10 cellular contexts compared by ENCODE assay signal in genomic region chr14:76950043-76951020, GRCh38.
A peak's percentile ranks its signal among the peaks of the same experiment; 100 is the strongest.
DNase-seq lines count a peak whose midpoint lies in the region; ATAC-seq and TF ChIP-seq lines count a peak whose summit lies in the region.
"Had no signal": no experiment of that assay in that cellular context is flagged by ENCODE, and none has a peak within 500 bp of the region (broad histone marks: within the 10 kb centered on the region; RNA-seq: fewer than 3 reads in every experiment).

No MANE protein-coding gene starts in this region.

- H3K36me3 ChIP-seq in duodenal mucosa (ENCODE audit: control insufficient read depth in 1 of 2, insufficient read depth in 2 of 2, low read length in 2 of 2) = no peaks in the 10 kb centered on the region
- no peaks in the 10 kb centered on the region for H3K36me3 ChIP-seq in Peyer's patch

- no peak for ATAC-seq in natural killer cell treated with Interleukin-12 subunit alpha and Interleukin-12 subunit beta and Interleukin-15 and Interleukin-18, amount 100 ng/mL, for 72 hours

- H3K27me3 Mint-ChIP-seq in IgD-negative memory B cell (no peaks in the 10 kb centered on the region), osteocyte (ENCODE audit: unreplicated experiment) (no peaks in the 10 kb centered on the region)
- H3K27me3 Mint-ChIP-seq in activated CD4-positive, alpha-beta memory T cell treated with anti-CD3 and anti-CD28 coated beads for 36 hours = no peaks in the 10 kb centered on the region
- no peaks in the 10 kb centered on the region for H3K27me3 Mint-ChIP-seq in natural killer cell treated with Interleukin-12 subunit alpha and Interleukin-12 subunit beta and Interleukin-15 and Interleukin-18, amount 100 ng/mL, for 72 hours

- intact Hi-C loops in activated CD4-positive, alpha-beta memory T cell treated with anti-CD3 and anti-CD28 coated beads for 36 hours (cut with micrococcal nuclease) = no loop called here

- H3K4me3 Mint-ChIP-seq in IgD-negative memory B cell (no peak overlapping the region), osteocyte (ENCODE audit: unreplicated experiment) (no peak overlapping the region)
- no peak overlapping the region for H3K4me3 Mint-ChIP-seq in activated CD4-positive, alpha-beta memory T cell treated with anti-CD3 and anti-CD28 coated beads for 36 hours
- no peak overlapping the region for H3K4me3 Mint-ChIP-seq in natural killer cell treated with Interleukin-12 subunit alpha and Interleukin-12 subunit beta and Interleukin-15 and Interleukin-18, amount 100 ng/mL, for 72 hours

- peak overlapping the region; percentile 38 for H3K27ac ChIP-seq in duodenal mucosa (ENCODE audit: low read depth, low read length)
- peak overlapping the region in 2 of 4 donors; percentile 6 to 19 for H3K27ac ChIP-seq in Peyer's patch

- H3K4me1 ChIP-seq in duodenal mucosa (ENCODE audit: control insufficient read depth in 1 of 2, insufficient read depth in 2 of 2, low read length in 2 of 2) = peaks cover 36 to 48% of the 10 kb centered on the region in 2 donors
- H3K4me1 ChIP-seq in Peyer's patch = peaks cover 0 to 45% (median 17%) of the 10 kb centered on the region in 4 donors

- H3K9me3 ChIP-seq in duodenal mucosa (ENCODE audit: control insufficient read depth in 1 of 2, low read length in 2 of 2) (no peaks in the 10 kb centered on the region), Peyer's patch (no peaks in the 10 kb centered on the region)

- H3K36me3 Mint-ChIP-seq in IgD-negative memory B cell (peaks cover 3% of the 10 kb centered on the region), osteocyte (ENCODE audit: unreplicated experiment) (no peaks in the 10 kb centered on the region)
- no peaks in the 10 kb centered on the region for H3K36me3 Mint-ChIP-seq in activated CD4-positive, alpha-beta memory T cell treated with anti-CD3 and anti-CD28 coated beads for 36 hours
- H3K36me3 Mint-ChIP-seq in natural killer cell treated with Interleukin-12 subunit alpha and Interleukin-12 subunit beta and Interleukin-15 and Interleukin-18, amount 100 ng/mL, for 72 hours = no peaks in the 10 kb centered on the region

- in situ Hi-C loops in KBM-7 (cut with MboI; ENCODE audit: low pct_unique_long_range_greater_than_20kb, low sequenced_read_pairs) = no loop called here

- CTCF ChIA-PET in activated CD4-positive, alpha-beta memory T cell treated with anti-CD3 and anti-CD28 coated beads for 36 hours (lab: Charles Lee) = interaction anchor here (0.7 kb wide), 2 partner anchors 31 to 120 kb away, joined by 3 read pairs; no protein-coding TSS in a partner anchor

- DNase-seq in AG20443 (ENCODE audit: low spot score) = peak; percentile 63
- no peak for DNase-seq in osteocyte (ENCODE audit: extremely low spot score, unreplicated experiment)
- no peak for DNase-seq in activated CD4-positive, alpha-beta memory T cell treated with anti-CD3 and anti-CD28 coated beads for 36 hours
- no peak for DNase-seq in KBM-7
- no peak for DNase-seq in natural killer cell treated with Interleukin-12 subunit alpha and Interleukin-12 subunit beta and Interleukin-15 and Interleukin-18, amount 100 ng/mL, for 72 hours (ENCODE audit: low spot score)
- DNase-seq in Peyer's patch = no peak
- DNase-seq: DND-41, SHP77 had no signal

- H3K9ac ChIP-seq in duodenal mucosa (ENCODE audit: low read depth in 1 of 2, low read length in 2 of 2) = no peak overlapping the region

- H3K9me3 Mint-ChIP-seq in IgD-negative memory B cell (no peaks in the 10 kb centered on the region), osteocyte (ENCODE audit: unreplicated experiment) (no peaks in the 10 kb centered on the region)
- H3K9me3 Mint-ChIP-seq in activated CD4-positive, alpha-beta memory T cell treated with anti-CD3 and anti-CD28 coated beads for 36 hours = no peaks in the 10 kb centered on the region
- no peaks in the 10 kb centered on the region for H3K9me3 Mint-ChIP-seq in natural killer cell treated with Interleukin-12 subunit alpha and Interleukin-12 subunit beta and Interleukin-15 and Interleukin-18, amount 100 ng/mL, for 72 hours

- H3K27ac Mint-ChIP-seq in IgD-negative memory B cell = peak overlapping the region in 2 of 3 donors; percentile 76 to 79
- peak overlapping the region; percentile 95 for H3K27ac Mint-ChIP-seq in osteocyte (ENCODE audit: unreplicated experiment)
- no peak overlapping the region for H3K27ac Mint-ChIP-seq in activated CD4-positive, alpha-beta memory T cell treated with anti-CD3 and anti-CD28 coated beads for 36 hours
- H3K27ac Mint-ChIP-seq in natural killer cell treated with Interleukin-12 subunit alpha and Interleukin-12 subunit beta and Interleukin-15 and Interleukin-18, amount 100 ng/mL, for 72 hours = peak overlapping the region in 1 of 2 donors; percentile 61

- no peak overlapping the region for H3K4me3 ChIP-seq in duodenal mucosa (ENCODE audit: low read depth in 1 of 2, low read length in 2 of 2)
- no peak overlapping the region for H3K4me3 ChIP-seq in Peyer's patch

- H3K27me3 ChIP-seq in duodenal mucosa (ENCODE audit: control insufficient read depth in 1 of 2, insufficient read depth in 2 of 2, low read length in 2 of 2) = no peaks in the 10 kb centered on the region
- H3K27me3 ChIP-seq in Peyer's patch = no peaks in the 10 kb centered on the region

- H3K4me1 Mint-ChIP-seq in IgD-negative memory B cell (peaks cover 16 to 17% (median 16%) of the 10 kb centered on the region in 3 donors), osteocyte (ENCODE audit: unreplicated experiment) (peaks cover 79% of the 10 kb centered on the region)
- peaks cover 54% of the 10 kb centered on the region for H3K4me1 Mint-ChIP-seq in activated CD4-positive, alpha-beta memory T cell treated with anti-CD3 and anti-CD28 coated beads for 36 hours (ENCODE audit: low read depth)
- H3K4me1 Mint-ChIP-seq in natural killer cell treated with Interleukin-12 subunit alpha and Interleukin-12 subunit beta and Interleukin-15 and Interleukin-18, amount 100 ng/mL, for 72 hours (ENCODE audit: low read depth in 2 of 2) = peaks cover 54 to 57% of the 10 kb centered on the region in 2 donors

- TF ChIP-seq CTCF in osteocyte (IDR thresholded peaks at IDR 0.05) (no peak), Peyer's patch (IDR thresholded peaks at IDR 0.05) (no peak)

- POLR2A ChIA-PET in activated CD4-positive, alpha-beta memory T cell treated with anti-CD3 and anti-CD28 coated beads for 36 hours (lab: Charles Lee) = interaction anchor here (0.8 kb wide), 1 partner anchor 11 kb away, joined by 4 read pairs; no protein-coding TSS in a partner anchor

- TF ChIP-seq POLR2A in Peyer's patch (IDR thresholded peaks at IDR 0.05) = no peak
